8 cellular contexts compared by ENCODE assay signal in the genomic region with DNA sequence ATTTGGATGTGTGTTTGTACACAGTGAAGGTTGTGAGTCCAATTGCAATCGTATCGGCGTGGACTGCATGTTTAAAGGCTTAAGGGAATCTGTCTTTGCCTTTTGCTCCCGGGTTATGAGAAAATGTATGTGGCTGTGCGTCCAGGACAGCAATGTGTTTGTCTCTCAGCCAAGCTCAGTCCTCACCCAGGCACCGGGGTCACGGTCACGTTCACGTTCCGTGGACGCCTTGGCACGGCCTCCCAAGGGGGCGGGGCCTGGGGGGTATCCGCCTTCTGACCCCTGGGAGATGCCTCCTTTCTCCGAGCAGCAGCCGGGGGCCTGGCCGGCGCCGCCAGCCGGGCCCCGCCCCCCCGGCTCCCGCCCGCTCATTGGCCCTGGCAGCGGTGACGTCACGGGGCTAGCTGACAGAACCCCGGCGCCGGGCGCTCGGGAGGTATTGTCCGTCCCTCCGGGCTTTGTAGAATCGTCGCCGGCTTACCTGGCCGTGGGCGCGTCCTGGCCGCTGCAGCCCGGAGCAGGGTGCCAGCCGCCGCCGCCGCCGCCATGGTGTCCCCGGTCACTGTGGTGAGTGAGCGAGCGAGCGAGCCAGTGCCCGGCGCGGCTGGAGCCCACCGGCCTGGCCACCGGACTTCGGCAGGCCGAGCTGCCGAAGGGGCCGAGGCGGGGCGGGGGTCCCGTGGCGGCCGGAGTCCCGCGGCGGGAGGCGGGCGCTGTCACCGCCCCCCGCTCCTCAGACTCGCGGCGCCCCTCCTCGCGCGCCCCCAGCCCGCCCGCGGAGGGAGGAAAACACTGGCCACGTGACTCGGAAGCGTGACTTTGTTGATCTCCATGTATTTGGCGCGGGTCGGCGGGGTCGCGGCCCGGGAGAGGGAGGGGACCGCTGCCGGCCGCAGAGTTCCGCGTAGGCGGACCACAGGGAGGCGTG. TPM values are rescaled to one million over a fixed set of nuclear protein-coding genes. Genes with fewer than 3 reads are reported as not detected.
DNase-seq lines count a peak whose midpoint lies in the region; ATAC-seq and TF ChIP-seq lines count a peak whose summit lies in the region.

A gene with protein sequence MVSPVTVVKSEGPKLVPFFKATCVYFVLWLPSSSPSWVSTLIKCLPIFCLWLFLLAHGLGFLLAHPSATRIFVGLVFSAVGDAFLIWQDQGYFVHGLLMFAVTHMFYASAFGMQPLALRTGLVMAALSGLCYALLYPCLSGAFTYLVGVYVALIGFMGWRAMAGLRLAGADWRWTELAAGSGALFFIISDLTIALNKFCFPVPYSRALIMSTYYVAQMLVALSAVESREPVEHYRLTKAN (plus strand): TSS at position 439 of the 928 bp plus-strand sequence. CDS start 108 bp downstream, at position 547.

- CTCF ChIA-PET in activated CD4-positive, alpha-beta T cell treated with anti-CD3 and anti-CD28 coated beads, Interleukin-2, amount 10 ng/mL, durations not matched to agents 7 days and 5 days (lab: Charles Lee), result interaction anchor here (0.6 to 1.6 kb wide), 6 partner anchors 13 to 33 kb away, joined by 3 to 8 read pairs (median 4); no protein-coding TSS in a partner anchor

- intact Hi-C loops in colonic mucosa (cut with DNase I), result no loop called here
- intact Hi-C loops in left colon (cut with DNase I, micrococcal nuclease), result loop anchor here in 1 of 2 donors (10.0 kb wide), 1 partner anchor 64 kb away; a partner anchor contains a TSS

- H3K27me3 ChIP-seq in colonic mucosa, result no peaks in the 10 kb centered on the region

- H3K9ac ChIP-seq in colonic mucosa (ENCODE audit: low read depth in 2 of 2, low read length in 2 of 2), result peak within 1 kb of the TSS; percentile 57 to 83

- POLR2A ChIA-PET in activated CD4-positive, alpha-beta T cell treated with anti-CD3 and anti-CD28 coated beads, Interleukin-2, amount 10 ng/mL, durations not matched to agents 7 days and 5 days (lab: Charles Lee), result no interaction called here

- peak; percentile 90 for ATAC-seq in GM19035 (IDR thresholded peaks at IDR 0.05; ENCODE audit: unreplicated experiment)
- peak; percentile 94 for ATAC-seq in HG03354 (IDR thresholded peaks at IDR 0.05; ENCODE audit: poor library complexity, severe bottlenecking, unreplicated experiment)
- peak; percentile 97 for ATAC-seq in left colon

- TF ChIP-seq CTCF in AG09309 (IDR thresholded peaks at IDR 0.05; ENCODE audit: control insufficient read depth, insufficient read depth, low read depth, low read length, missing control alignments) (no peak), colonic mucosa (IDR thresholded peaks at IDR 0.05) (no peak)

- no peaks in the 10 kb centered on the region for H3K36me3 Mint-ChIP-seq in activated CD4-positive, alpha-beta T cell treated with anti-CD3 and anti-CD28 coated beads, Interleukin-2, amount 10 ng/mL, durations not matched to agents 7 days and 5 days (ENCODE audit: low read depth)

- H3K4me3 Mint-ChIP-seq in activated CD4-positive, alpha-beta T cell treated with anti-CD3 and anti-CD28 coated beads, Interleukin-2, amount 10 ng/mL, durations not matched to agents 7 days and 5 days, result peak within 1 kb of the TSS; percentile 72

- H3K27me3 Mint-ChIP-seq in activated CD4-positive, alpha-beta T cell treated with anti-CD3 and anti-CD28 coated beads, Interleukin-2, amount 10 ng/mL, durations not matched to agents 7 days and 5 days, result peaks cover 18% of the 10 kb centered on the region

- H3K36me3 ChIP-seq in colonic mucosa, result no peaks in the 10 kb centered on the region

- H3K4me1 ChIP-seq in colonic mucosa, result no peaks in the 10 kb centered on the region

- H3K4me3 ChIP-seq in AG09309 (ENCODE audit: control insufficient read depth, low read depth, low read length), result peak within 1 kb of the TSS; percentile 51
- peak within 1 kb of the TSS; percentile 66 for H3K4me3 ChIP-seq in colonic mucosa

- no peaks in the 10 kb centered on the region for H3K9me3 Mint-ChIP-seq in activated CD4-positive, alpha-beta T cell treated with anti-CD3 and anti-CD28 coated beads, Interleukin-2, amount 10 ng/mL, durations not matched to agents 7 days and 5 days

- H3K9me3 ChIP-seq in colonic mucosa, result no peaks in the 10 kb centered on the region

- H3K27ac ChIP-seq in colonic mucosa, result no peak within 1 kb of the TSS

- peaks cover 17% of the 10 kb centered on the region for H3K4me1 Mint-ChIP-seq in activated CD4-positive, alpha-beta T cell treated with anti-CD3 and anti-CD28 coated beads, Interleukin-2, amount 10 ng/mL, durations not matched to agents 7 days and 5 days

- DNase-seq in AG09309 (ENCODE audit: low read depth), result no peak
- DNase-seq in NCI-H510A treated with DMSO at 0.1 percent for 48 hours (lab: John Stamatoyannopoulos, UW), result peak; percentile 80
- DNase-seq in activated CD4-positive, alpha-beta T cell treated with anti-CD3 and anti-CD28 coated beads, Interleukin-2, amount 10 ng/mL, durations not matched to agents 7 days and 5 days, result peak; percentile 91
- DNase-seq in colonic mucosa, result peak; percentile 94
- peak; percentile 91 to 95 for DNase-seq in left colon
- DNase-seq in stimulated activated CD4-positive, alpha-beta T cell treated with anti-CD3 and anti-CD28 coated beads, Interleukin-1b, Interleukin-23, amount 100 ng/mL, for 24 hours (ENCODE audit: low read depth in 4 of 4, low spot score in 1 of 4), result peak; percentile 72 to 86 (median 78)

- H3K27ac Mint-ChIP-seq in activated CD4-positive, alpha-beta T cell treated with anti-CD3 and anti-CD28 coated beads, Interleukin-2, amount 10 ng/mL, durations not matched to agents 7 days and 5 days, result peak within 1 kb of the TSS; percentile 52

RNA-seq across cellular contexts. Expression of the gene that starts here (rescaled TPM):
- under 1 TPM; 0.25 to 0.42 TPM for total RNA-seq in activated CD4-positive, alpha-beta T cell treated with anti-CD3 and anti-CD28 coated beads, Interleukin-2, amount 10 ng/mL, durations not matched to agents 7 days and 5 days
- total RNA-seq in colonic mucosa (1 to 10 TPM in 1 of 2 donors, under 1 TPM in 1; 0.89 to 1.4 TPM), left colon (1 to 10 TPM; 2.0 to 3.3 TPM)

Comparison
In these comparisons a context has a peak if more than half of its experiments do, and no peak if none do; other contexts are left out.
1. Peak in DNase-seq in activated CD4-positive, alpha-beta T cell treated with anti-CD3 and anti-CD28 coated beads, Interleukin-2, amount 10 ng/mL, durations not matched to agents 7 days and 5 days; RNA of the gene not detected or under 1 TPM.